ENCODE assay signal across 40 cellular contexts in the genomic region with DNA sequence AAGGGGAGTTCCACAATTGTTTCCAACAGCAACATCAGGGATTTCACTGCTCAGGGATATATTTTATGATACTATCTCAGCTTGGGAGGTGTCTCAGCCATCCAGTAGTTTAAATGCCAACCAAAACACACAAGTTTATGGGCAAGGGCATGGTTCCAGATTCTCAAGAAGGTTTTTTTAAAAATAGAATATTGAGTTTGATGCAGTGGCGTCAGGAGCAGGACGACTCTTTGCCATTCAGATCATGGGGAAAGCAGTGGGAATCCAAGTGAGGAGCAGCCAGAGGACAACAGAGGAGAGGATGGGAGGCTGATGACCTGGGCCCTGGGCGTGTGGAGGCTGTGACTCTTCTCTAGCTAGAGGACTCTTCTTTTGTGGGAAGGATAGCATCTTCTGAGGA. TPM values are rescaled to one million over a fixed set of nuclear protein-coding genes. Genes with fewer than 3 reads are reported as not detected.
"Had no signal": no experiment of that assay in that cellular context is flagged by ENCODE, and none has a peak within 500 bp of the region (broad histone marks: within the 10 kb centered on the region; RNA-seq: fewer than 3 reads in every experiment).

No MANE protein-coding gene starts in this region.

- H3K4me1 Mint-ChIP-seq: activated B cell treated with CpG ODN at 0.5 μM for 24 hours had no signal

- H3K4me3 Mint-ChIP-seq: activated B cell treated with CpG ODN at 0.5 μM for 24 hours; activated CD4-positive, alpha-beta memory T cell treated with anti-CD3 and anti-CD28 coated beads for 36 hours; activated naive CD8-positive, alpha-beta T cell treated with anti-CD3 and anti-CD28 coated beads for 36 hours; activated T-cell treated with anti-CD3 and anti-CD28 coated beads, Interleukin-2, amount 50 U/mL, for 4 hours; T-cell had no signal

- H3K36me3 Mint-ChIP-seq: activated CD4-positive, alpha-beta memory T cell treated with anti-CD3 and anti-CD28 coated beads for 36 hours; activated naive CD8-positive, alpha-beta T cell treated with anti-CD3 and anti-CD28 coated beads for 36 hours; T-cell had no signal

- H3K9me3 Mint-ChIP-seq: activated B cell treated with CpG ODN at 0.5 μM for 24 hours; activated CD4-positive, alpha-beta memory T cell treated with anti-CD3 and anti-CD28 coated beads for 36 hours; activated naive CD8-positive, alpha-beta T cell treated with anti-CD3 and anti-CD28 coated beads for 36 hours; activated T-cell treated with anti-CD3 and anti-CD28 coated beads, Interleukin-2, amount 50 U/mL, for 4 hours; T-cell had no signal

- H3K27ac ChIP-seq: cardiac muscle cell, Peyer's patch, VCaP had no signal

- H3K9me3 ChIP-seq: MG63, Peyer's patch had no signal

- DNase-seq: activated B cell treated with CpG ODN at 0.5 μM for 24 hours; activated CD4-positive, alpha-beta memory T cell treated with anti-CD3 and anti-CD28 coated beads for 36 hours; activated CD4-positive, alpha-beta T cell treated with anti-CD3 and anti-CD28 coated beads for 4 hours; activated CD4-positive, alpha-beta T cell treated with anti-CD3 and anti-CD28 coated beads, Interleukin-2, amount 50 U/mL, for 1 hour; activated CD4-positive, CD25-positive, alpha-beta regulatory T cell treated with anti-CD3 and anti-CD28 coated beads, Interleukin-2, amount 50 U/mL, for 72 hours; activated CD8-positive, alpha-beta memory T cell treated with anti-CD3 and anti-CD28 coated beads, Interleukin-2, amount 50 U/mL, for 4 hours; activated effector memory CD4-positive, alpha-beta T cell treated with Interleukin-2 at 50 U/mL for 16 hours; activated naive CD4-positive, alpha-beta T cell; activated naive CD4-positive, alpha-beta T cell treated with anti-CD3 and anti-CD28 coated beads, Interleukin-2, amount 50 U/mL, for 16 hours; activated naive CD8-positive, alpha-beta T cell treated with anti-CD3 and anti-CD28 coated beads for 36 hours; activated T-cell treated with anti-CD3 and anti-CD28 coated beads for 4 hours; activated T-cell treated with anti-CD3 and anti-CD28 coated beads, Interleukin-2, amount 50 U/mL, for 4 hours; amniotic stem cell; aorta; Karpas-422; MG63; NCI-H1048; NCI-H1105 treated with DMSO at 0.1 percent for 48 hours; NCI-H1436; NCI-H1694; NCI-H1930; NCI-H2081 treated with DMSO at 0.1 percent for 48 hours; NCI-H345; NCI-H510A; NCI-H526; NCI-H748 treated with DMSO at 0.1 percent for 48 hours; NK-92 treated with Interleukin-12 subunit alpha and Interleukin-12 subunit beta, amount 100 ng/mL, for 24 hours; PC-3; Peyer's patch; RPMI8226; SIG-M5; T-cell; T-helper 2 cell; T-helper 9 cell had no signal

- H3K27ac Mint-ChIP-seq: activated B cell treated with CpG ODN at 0.5 μM for 24 hours; activated CD4-positive, alpha-beta memory T cell treated with anti-CD3 and anti-CD28 coated beads for 36 hours; activated naive CD8-positive, alpha-beta T cell treated with anti-CD3 and anti-CD28 coated beads for 36 hours; T-cell had no signal

- H3K27me3 ChIP-seq: cardiac muscle cell, MG63, Peyer's patch had no signal

- H3K27me3 Mint-ChIP-seq: T-cell had no signal

- ATAC-seq: activated T-cell treated with anti-CD3 and anti-CD28 coated beads, Interleukin-2, amount 50 U/mL, for 4 hours; K562; PC-3; Right ventricle myocardium inferior; SK-N-SH treated with all-trans-retinoic acid at 6 μM for 48 hours; T-cell had no signal

- H3K4me3 ChIP-seq: cardiac muscle cell, K562, MG63, Peyer's patch had no signal

- H3K36me3 ChIP-seq: cardiac muscle cell, MG63, Peyer's patch had no signal

- FAIRE-seq: K562 had no signal

- H3K4me1 ChIP-seq: Peyer's patch had no signal

RNA-seq across cellular contexts. Expression of a gene that starts 25.7 kb away (rescaled TPM):
- total RNA-seq: activated B cell treated with CpG ODN at 0.5 μM for 24 hours; activated CD4-positive, alpha-beta memory T cell treated with anti-CD3 and anti-CD28 coated beads for 36 hours; activated naive CD8-positive, alpha-beta T cell treated with anti-CD3 and anti-CD28 coated beads for 36 hours; K562; PC-3; Peyer's patch; Right ventricle myocardium inferior; SK-MEL-5 had no signal
